Comparison of ENCODE assay signal across 1 cellular context in the genomic region with DNA sequence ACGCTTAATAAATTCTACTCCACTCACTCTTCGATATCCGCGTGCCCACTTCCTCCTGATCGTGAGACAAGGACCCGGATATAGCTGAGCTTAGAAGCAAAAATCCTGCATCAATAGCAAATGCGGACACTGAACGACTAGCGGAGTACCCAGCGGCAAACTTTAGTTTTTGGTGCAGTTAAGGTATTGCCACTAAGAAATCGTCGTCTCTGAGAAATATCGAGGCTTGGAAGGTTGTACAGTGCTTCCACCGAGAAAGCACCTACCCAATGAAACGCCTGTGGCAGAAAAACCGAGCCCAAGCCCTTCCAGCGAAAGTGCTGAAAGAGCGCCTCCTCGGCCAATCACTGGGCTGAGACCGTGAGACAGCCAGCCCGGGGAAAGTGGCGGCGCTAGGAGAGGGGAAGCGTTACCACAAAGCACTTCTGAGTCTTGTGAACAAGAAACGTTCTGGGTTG.
TF ChIP-seq lines count a peak whose summit lies in the region.

No MANE protein-coding gene starts in this region.

TF ChIP-seq in GM12878, 131 proteins besides CTCF, POLR2A, EP300 and RAD21 (continued from another document and continues in another):
- TF ChIP-seq, protein P1, sequence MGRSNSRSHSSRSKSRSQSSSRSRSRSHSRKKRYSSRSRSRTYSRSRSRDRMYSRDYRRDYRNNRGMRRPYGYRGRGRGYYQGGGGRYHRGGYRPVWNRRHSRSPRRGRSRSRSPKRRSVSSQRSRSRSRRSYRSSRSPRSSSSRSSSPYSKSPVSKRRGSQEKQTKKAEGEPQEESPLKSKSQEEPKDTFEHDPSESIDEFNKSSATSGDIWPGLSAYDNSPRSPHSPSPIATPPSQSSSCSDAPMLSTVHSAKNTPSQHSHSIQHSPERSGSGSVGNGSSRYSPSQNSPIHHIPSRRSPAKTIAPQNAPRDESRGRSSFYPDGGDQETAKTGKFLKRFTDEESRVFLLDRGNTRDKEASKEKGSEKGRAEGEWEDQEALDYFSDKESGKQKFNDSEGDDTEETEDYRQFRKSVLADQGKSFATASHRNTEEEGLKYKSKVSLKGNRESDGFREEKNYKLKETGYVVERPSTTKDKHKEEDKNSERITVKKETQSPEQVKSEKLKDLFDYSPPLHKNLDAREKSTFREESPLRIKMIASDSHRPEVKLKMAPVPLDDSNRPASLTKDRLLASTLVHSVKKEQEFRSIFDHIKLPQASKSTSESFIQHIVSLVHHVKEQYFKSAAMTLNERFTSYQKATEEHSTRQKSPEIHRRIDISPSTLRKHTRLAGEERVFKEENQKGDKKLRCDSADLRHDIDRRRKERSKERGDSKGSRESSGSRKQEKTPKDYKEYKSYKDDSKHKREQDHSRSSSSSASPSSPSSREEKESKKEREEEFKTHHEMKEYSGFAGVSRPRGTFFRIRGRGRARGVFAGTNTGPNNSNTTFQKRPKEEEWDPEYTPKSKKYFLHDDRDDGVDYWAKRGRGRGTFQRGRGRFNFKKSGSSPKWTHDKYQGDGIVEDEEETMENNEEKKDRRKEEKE (IDR thresholded peaks at IDR 0.05): no peak
- TF ChIP-seq NFIC (IDR thresholded peaks at IDR 0.05; ENCODE audit: low read depth, low read length) (peak; percentile 40; the same call in 1 of the 2 replicates), SPI1 (IDR thresholded peaks at IDR 0.05; ENCODE audit: borderline replicate concordance, insufficient read depth, low read depth, low read length) (peak; percentile 76), GATAD2B (conservative IDR thresholded peaks at IDR 0.05; ENCODE audit: low read depth) (no peak), RB1 (IDR thresholded peaks at IDR 0.05; ENCODE audit: borderline replicate concordance) (no peak; the same call in 1 of the 2 replicates), RELA (IDR thresholded peaks at IDR 0.05; ENCODE audit: borderline replicate concordance, partially characterized antibody) (no peak), POLR2AphosphoS2 (IDR thresholded peaks at IDR 0.05; ENCODE audit: low read depth, low read length) (peak; percentile 24; the same call in 1 of the 2 replicates), NRF1 (conservative IDR thresholded peaks at IDR 0.05; ENCODE audit: low read depth, low read length) (no peak), HDGF (IDR thresholded peaks at IDR 0.05) (no peak), BCL11A (IDR thresholded peaks at IDR 0.05; ENCODE audit: low read depth, low read length) (no peak), ASH2L (IDR thresholded peaks at IDR 0.05; ENCODE audit: borderline replicate concordance, low read depth) (no peak), BACH1 (IDR thresholded peaks at IDR 0.05; ENCODE audit: borderline replicate concordance) (no peak), FOXK2 (IDR thresholded peaks at IDR 0.05) (no peak), ZNF622 (IDR thresholded peaks at IDR 0.05) (no peak), RCOR1 (conservative IDR thresholded peaks at IDR 0.05; ENCODE audit: low read depth, low read length) (0 out of 2 replicates have a peak, but pooled peaks have one; percentile 12), BHLHE40 (IDR thresholded peaks at IDR 0.05; ENCODE audit: borderline replicate concordance in 1 of 2, low read depth in 2 of 2, low read length in 1 of 2) (no peak), ESRRA (IDR thresholded peaks at IDR 0.05; ENCODE audit: low read length) (no peak), BMI1 (IDR thresholded peaks at IDR 0.05; ENCODE audit: borderline replicate concordance) (peak; percentile 36; the same call in 1 of the 2 replicates), BRCA1 (IDR thresholded peaks at IDR 0.05; ENCODE audit: low read depth, low read length) (no peak), ZZZ3 (IDR thresholded peaks at IDR 0.05; ENCODE audit: control insufficient read depth, insufficient read length, low read depth) (no peak), CHD4 (IDR thresholded peaks at IDR 0.05) (no peak), SUZ12 (IDR thresholded peaks at IDR 0.05; ENCODE audit: unreplicated experiment) (no peak), SP1 (IDR thresholded peaks at IDR 0.05; ENCODE audit: low read depth, low read length) (peak; percentile 23), EZH2 (IDR thresholded peaks at IDR 0.05; ENCODE audit: borderline replicate concordance, control insufficient read depth, low read depth, low read length) (no peak), MXI1 (IDR thresholded peaks at IDR 0.05; ENCODE audit: low read depth, low read length) (no peak), SMARCA5 (IDR thresholded peaks at IDR 0.05) (no peak), WRNIP1 (IDR thresholded peaks at IDR 0.05; ENCODE audit: borderline replicate concordance, low read depth, low read length) (no peak), CBX3 (IDR thresholded peaks at IDR 0.05; ENCODE audit: borderline replicate concordance, low read depth) (no peak), ETV6 (conservative IDR thresholded peaks at IDR 0.05 in 1 of 2, IDR thresholded peaks at IDR 0.05 in 1 of 2; ENCODE audit: borderline replicate concordance in 1 of 2, low read depth in 1 of 2) (peak in 1 of 2 experiments; percentile 58; a peak in 1 of 4 replicates), CHD2 (IDR thresholded peaks at IDR 0.05; ENCODE audit: borderline replicate concordance, low read depth, low read length) (peak; percentile 51; the same call in 1 of the 2 replicates), ZNF207 (IDR thresholded peaks at IDR 0.05; ENCODE audit: borderline replicate concordance) (no peak), PAX8 (IDR thresholded peaks at IDR 0.05) (no peak), ZNF217 (IDR thresholded peaks at IDR 0.05) (no peak), CEBPB (IDR thresholded peaks at IDR 0.05; ENCODE audit: borderline replicate concordance in 1 of 2, low read depth in 2 of 2, low read length in 2 of 2) (no peak)
- TF ChIP-seq, protein P2, sequence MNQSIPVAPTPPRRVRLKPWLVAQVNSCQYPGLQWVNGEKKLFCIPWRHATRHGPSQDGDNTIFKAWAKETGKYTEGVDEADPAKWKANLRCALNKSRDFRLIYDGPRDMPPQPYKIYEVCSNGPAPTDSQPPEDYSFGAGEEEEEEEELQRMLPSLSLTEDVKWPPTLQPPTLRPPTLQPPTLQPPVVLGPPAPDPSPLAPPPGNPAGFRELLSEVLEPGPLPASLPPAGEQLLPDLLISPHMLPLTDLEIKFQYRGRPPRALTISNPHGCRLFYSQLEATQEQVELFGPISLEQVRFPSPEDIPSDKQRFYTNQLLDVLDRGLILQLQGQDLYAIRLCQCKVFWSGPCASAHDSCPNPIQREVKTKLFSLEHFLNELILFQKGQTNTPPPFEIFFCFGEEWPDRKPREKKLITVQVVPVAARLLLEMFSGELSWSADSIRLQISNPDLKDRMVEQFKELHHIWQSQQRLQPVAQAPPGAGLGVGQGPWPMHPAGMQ (IDR thresholded peaks at IDR 0.05; ENCODE audit: borderline replicate concordance): no peak
- TF ChIP-seq, protein P3, sequence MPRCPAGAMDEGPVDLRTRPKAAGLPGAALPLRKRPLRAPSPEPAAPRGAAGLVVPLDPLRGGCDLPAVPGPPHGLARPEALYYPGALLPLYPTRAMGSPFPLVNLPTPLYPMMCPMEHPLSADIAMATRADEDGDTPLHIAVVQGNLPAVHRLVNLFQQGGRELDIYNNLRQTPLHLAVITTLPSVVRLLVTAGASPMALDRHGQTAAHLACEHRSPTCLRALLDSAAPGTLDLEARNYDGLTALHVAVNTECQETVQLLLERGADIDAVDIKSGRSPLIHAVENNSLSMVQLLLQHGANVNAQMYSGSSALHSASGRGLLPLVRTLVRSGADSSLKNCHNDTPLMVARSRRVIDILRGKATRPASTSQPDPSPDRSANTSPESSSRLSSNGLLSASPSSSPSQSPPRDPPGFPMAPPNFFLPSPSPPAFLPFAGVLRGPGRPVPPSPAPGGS (IDR thresholded peaks at IDR 0.05; ENCODE audit: borderline replicate concordance, insufficient read depth, low read depth, low read length, poor library complexity, severe bottlenecking): no peak
- TF ChIP-seq, protein P4, sequence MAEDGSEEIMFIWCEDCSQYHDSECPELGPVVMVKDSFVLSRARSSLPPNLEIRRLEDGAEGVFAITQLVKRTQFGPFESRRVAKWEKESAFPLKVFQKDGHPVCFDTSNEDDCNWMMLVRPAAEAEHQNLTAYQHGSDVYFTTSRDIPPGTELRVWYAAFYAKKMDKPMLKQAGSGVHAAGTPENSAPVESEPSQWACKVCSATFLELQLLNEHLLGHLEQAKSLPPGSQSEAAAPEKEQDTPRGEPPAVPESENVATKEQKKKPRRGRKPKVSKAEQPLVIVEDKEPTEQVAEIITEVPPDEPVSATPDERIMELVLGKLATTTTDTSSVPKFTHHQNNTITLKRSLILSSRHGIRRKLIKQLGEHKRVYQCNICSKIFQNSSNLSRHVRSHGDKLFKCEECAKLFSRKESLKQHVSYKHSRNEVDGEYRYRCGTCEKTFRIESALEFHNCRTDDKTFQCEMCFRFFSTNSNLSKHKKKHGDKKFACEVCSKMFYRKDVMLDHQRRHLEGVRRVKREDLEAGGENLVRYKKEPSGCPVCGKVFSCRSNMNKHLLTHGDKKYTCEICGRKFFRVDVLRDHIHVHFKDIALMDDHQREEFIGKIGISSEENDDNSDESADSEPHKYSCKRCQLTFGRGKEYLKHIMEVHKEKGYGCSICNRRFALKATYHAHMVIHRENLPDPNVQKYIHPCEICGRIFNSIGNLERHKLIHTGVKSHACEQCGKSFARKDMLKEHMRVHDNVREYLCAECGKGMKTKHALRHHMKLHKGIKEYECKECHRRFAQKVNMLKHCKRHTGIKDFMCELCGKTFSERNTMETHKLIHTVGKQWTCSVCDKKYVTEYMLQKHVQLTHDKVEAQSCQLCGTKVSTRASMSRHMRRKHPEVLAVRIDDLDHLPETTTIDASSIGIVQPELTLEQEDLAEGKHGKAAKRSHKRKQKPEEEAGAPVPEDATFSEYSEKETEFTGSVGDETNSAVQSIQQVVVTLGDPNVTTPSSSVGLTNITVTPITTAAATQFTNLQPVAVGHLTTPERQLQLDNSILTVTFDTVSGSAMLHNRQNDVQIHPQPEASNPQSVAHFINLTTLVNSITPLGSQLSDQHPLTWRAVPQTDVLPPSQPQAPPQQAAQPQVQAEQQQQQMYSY (CRISPR knock-in tag; IDR thresholded peaks at IDR 0.05): no peak
- TF ChIP-seq, protein P5, sequence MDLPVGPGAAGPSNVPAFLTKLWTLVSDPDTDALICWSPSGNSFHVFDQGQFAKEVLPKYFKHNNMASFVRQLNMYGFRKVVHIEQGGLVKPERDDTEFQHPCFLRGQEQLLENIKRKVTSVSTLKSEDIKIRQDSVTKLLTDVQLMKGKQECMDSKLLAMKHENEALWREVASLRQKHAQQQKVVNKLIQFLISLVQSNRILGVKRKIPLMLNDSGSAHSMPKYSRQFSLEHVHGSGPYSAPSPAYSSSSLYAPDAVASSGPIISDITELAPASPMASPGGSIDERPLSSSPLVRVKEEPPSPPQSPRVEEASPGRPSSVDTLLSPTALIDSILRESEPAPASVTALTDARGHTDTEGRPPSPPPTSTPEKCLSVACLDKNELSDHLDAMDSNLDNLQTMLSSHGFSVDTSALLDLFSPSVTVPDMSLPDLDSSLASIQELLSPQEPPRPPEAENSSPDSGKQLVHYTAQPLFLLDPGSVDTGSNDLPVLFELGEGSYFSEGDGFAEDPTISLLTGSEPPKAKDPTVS (IDR thresholded peaks at IDR 0.05; ENCODE audit: low read depth, low read length): no peak
- TF ChIP-seq, protein P6, sequence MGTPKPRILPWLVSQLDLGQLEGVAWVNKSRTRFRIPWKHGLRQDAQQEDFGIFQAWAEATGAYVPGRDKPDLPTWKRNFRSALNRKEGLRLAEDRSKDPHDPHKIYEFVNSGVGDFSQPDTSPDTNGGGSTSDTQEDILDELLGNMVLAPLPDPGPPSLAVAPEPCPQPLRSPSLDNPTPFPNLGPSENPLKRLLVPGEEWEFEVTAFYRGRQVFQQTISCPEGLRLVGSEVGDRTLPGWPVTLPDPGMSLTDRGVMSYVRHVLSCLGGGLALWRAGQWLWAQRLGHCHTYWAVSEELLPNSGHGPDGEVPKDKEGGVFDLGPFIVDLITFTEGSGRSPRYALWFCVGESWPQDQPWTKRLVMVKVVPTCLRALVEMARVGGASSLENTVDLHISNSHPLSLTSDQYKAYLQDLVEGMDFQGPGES (IDR thresholded peaks at IDR 0.05): no peak
- TF ChIP-seq, protein P7, sequence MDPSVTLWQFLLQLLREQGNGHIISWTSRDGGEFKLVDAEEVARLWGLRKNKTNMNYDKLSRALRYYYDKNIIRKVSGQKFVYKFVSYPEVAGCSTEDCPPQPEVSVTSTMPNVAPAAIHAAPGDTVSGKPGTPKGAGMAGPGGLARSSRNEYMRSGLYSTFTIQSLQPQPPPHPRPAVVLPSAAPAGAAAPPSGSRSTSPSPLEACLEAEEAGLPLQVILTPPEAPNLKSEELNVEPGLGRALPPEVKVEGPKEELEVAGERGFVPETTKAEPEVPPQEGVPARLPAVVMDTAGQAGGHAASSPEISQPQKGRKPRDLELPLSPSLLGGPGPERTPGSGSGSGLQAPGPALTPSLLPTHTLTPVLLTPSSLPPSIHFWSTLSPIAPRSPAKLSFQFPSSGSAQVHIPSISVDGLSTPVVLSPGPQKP (IDR thresholded peaks at IDR 0.05; ENCODE audit: low read depth, low read length): no peak
- TF ChIP-seq, protein P8, sequence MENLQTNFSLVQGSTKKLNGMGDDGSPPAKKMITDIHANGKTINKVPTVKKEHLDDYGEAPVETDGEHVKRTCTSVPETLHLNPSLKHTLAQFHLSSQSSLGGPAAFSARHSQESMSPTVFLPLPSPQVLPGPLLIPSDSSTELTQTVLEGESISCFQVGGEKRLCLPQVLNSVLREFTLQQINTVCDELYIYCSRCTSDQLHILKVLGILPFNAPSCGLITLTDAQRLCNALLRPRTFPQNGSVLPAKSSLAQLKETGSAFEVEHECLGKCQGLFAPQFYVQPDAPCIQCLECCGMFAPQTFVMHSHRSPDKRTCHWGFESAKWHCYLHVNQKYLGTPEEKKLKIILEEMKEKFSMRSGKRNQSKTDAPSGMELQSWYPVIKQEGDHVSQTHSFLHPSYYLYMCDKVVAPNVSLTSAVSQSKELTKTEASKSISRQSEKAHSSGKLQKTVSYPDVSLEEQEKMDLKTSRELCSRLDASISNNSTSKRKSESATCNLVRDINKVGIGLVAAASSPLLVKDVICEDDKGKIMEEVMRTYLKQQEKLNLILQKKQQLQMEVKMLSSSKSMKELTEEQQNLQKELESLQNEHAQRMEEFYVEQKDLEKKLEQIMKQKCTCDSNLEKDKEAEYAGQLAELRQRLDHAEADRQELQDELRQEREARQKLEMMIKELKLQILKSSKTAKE (IDR thresholded peaks at IDR 0.05; ENCODE audit: low read depth, poor library complexity, severe bottlenecking): no peak
- TF ChIP-seq, protein P9, sequence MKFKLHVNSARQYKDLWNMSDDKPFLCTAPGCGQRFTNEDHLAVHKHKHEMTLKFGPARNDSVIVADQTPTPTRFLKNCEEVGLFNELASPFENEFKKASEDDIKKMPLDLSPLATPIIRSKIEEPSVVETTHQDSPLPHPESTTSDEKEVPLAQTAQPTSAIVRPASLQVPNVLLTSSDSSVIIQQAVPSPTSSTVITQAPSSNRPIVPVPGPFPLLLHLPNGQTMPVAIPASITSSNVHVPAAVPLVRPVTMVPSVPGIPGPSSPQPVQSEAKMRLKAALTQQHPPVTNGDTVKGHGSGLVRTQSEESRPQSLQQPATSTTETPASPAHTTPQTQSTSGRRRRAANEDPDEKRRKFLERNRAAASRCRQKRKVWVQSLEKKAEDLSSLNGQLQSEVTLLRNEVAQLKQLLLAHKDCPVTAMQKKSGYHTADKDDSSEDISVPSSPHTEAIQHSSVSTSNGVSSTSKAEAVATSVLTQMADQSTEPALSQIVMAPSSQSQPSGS (IDR thresholded peaks at IDR 0.05; ENCODE audit: low read length): no peak
